Comparison of ENCODE assay signal across 8 cellular contexts in genomic region chr5:35478856-35479682, GRCh38.
DNase-seq lines count a peak whose midpoint lies in the region; ATAC-seq and TF ChIP-seq lines count a peak whose summit lies in the region.

No MANE protein-coding gene starts in this region.

- H3K27ac Mint-ChIP-seq in osteocyte (ENCODE audit: unreplicated experiment): peak overlapping the region; percentile 98

- H3K36me3 ChIP-seq in RWPE2 (ENCODE audit: low read depth): no peaks in the 10 kb centered on the region

- no peaks in the 10 kb centered on the region for H3K4me1 ChIP-seq in RWPE2 (ENCODE audit: insufficient read depth, poor library complexity, severe bottlenecking)

- H3K9me3 ChIP-seq in RWPE2 (ENCODE audit: severe bottlenecking): no peaks in the 10 kb centered on the region

- DNase-seq in DMS53 treated with DMSO at 0.1 percent for 48 hours (lab: John Stamatoyannopoulos, UW; ENCODE audit: unreplicated experiment) (peak; percentile 32), RWPE2 (ENCODE audit: low spot score) (no peak), epithelial cell of prostate (ENCODE audit: low read depth, low spot score) (peak; percentile 10), osteocyte (ENCODE audit: extremely low spot score, unreplicated experiment) (no peak), iPS-NIHi7 (ENCODE audit: extremely low spot score) (no peak), NCI-H2081 (lab: John Stamatoyannopoulos, UW) (no peak)

- peak overlapping the region; percentile 77 for H3K4me3 Mint-ChIP-seq in osteocyte (ENCODE audit: unreplicated experiment)

- peak overlapping the region; percentile 10 for H3K4me3 ChIP-seq in RWPE2 (ENCODE audit: severe bottlenecking)

- no peaks in the 10 kb centered on the region for H3K27me3 Mint-ChIP-seq in osteocyte (ENCODE audit: unreplicated experiment)

- no peak overlapping the region for H3K27ac ChIP-seq in RWPE2 (ENCODE audit: poor library complexity, severe bottlenecking)
- H3K27ac ChIP-seq in epithelial cell of prostate: peak overlapping the region; percentile 19

- no peaks in the 10 kb centered on the region for H3K9me3 Mint-ChIP-seq in osteocyte (ENCODE audit: unreplicated experiment)

- no peaks in the 10 kb centered on the region for H3K27me3 ChIP-seq in RWPE2 (ENCODE audit: insufficient read depth, poor library complexity, severe bottlenecking)

- TF ChIP-seq CTCF in RWPE2 (IDR thresholded peaks at IDR 0.05; ENCODE audit: poor library complexity, severe bottlenecking) (no peak), osteocyte (IDR thresholded peaks at IDR 0.05) (no peak)

- ATAC-seq in HG02642 (IDR thresholded peaks at IDR 0.05; ENCODE audit: poor library complexity, unreplicated experiment) (peak; percentile 70), RWPE2 (ENCODE audit: low read depth) (peak; percentile 63; the same call in 1 of the 3 replicates), HG02588 (IDR thresholded peaks at IDR 0.05; ENCODE audit: unreplicated experiment) (no peak)

- peaks cover 22% of the 10 kb centered on the region for H3K4me1 Mint-ChIP-seq in osteocyte (ENCODE audit: unreplicated experiment)

- no peaks in the 10 kb centered on the region for H3K36me3 Mint-ChIP-seq in osteocyte (ENCODE audit: unreplicated experiment)

Comparison
In these comparisons a context has a peak if more than half of its experiments do, and no peak if none do; other contexts are left out.
1. DNase-seq: peak in DMS53 treated with DMSO at 0.1 percent for 48 hours (single experiment) and epithelial cell of prostate (single experiment); none in RWPE2 (single experiment), osteocyte (single experiment), iPS-NIHi7 (single experiment) and NCI-H2081 (0 of 2).